20 cellular contexts compared by ENCODE assay signal in the genomic region with DNA sequence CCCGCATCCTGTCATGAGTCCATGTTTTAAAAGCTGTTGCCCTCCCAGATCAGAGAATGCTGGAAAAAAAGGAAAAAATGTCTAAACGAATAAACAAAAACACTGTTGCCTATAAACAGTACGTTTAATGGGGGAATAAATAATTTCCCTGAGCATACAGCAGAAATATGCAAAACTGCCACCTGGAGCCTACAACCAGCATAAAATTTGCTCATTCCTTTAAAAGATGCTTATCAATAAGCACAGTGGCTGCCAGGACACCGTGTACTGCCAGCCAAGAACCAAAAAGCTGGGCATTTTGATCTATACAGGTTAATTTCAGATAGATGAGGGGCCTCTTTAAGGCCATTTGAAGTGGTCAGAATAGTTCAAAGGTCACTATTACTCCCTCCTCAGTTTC.
"Had no signal": no experiment of that assay in that cellular context is flagged by ENCODE, and none has a peak within 500 bp of the region (broad histone marks: within the 10 kb centered on the region; RNA-seq: fewer than 3 reads in every experiment).

No MANE protein-coding gene starts in this region.

- DNase-seq: KBM-7, MV-4-11, NCI-H1048, NCI-H1105, NCI-H1417, NCI-H1436 treated with DMSO at 0.1 percent for 48 hours, NCI-H1694, NCI-H187 treated with DMSO at 0.1 percent for 48 hours, NCI-H2029 treated with DMSO at 0.1 percent for 48 hours, NCI-H2171 treated with DMSO at 0.1 percent for 48 hours, NCI-H345, NCI-H446 treated with DMSO at 0.1 percent for 48 hours, NCI-H510A treated with DMSO at 0.1 percent for 48 hours, NCI-H69, NCI-H774, PC-3, SHP77 treated with DMSO at 0.1 percent for 48 hours, SJCRH30 had no signal

- H3K27ac ChIP-seq: HL-60, RWPE1, SJCRH30 had no signal

- H3K27me3 ChIP-seq: SJCRH30 had no signal

- H3K36me3 ChIP-seq: SJCRH30 had no signal

- H3K4me3 ChIP-seq: SJCRH30 had no signal

- H3K4me1 ChIP-seq: SJCRH30 had no signal

- H3K9me3 ChIP-seq: SJCRH30 had no signal
